17 cellular contexts compared by ENCODE assay signal in genomic region chr7:90858546-90858945, GRCh38.
"Had no signal": no experiment of that assay in that cellular context is flagged by ENCODE, and none has a peak within 500 bp of the region (broad histone marks: within the 10 kb centered on the region; RNA-seq: fewer than 3 reads in every experiment).

No MANE protein-coding gene starts in this region.

- H3K9me3 ChIP-seq: psoas muscle, spleen had no signal

- H3K4me3 ChIP-seq: cardiac muscle cell, psoas muscle, spleen had no signal

- DNase-seq: activated CD4-positive, alpha-beta T cell treated with anti-CD3 and anti-CD28 coated beads for 4 hours; activated CD8-positive, alpha-beta memory T cell treated with anti-CD3 and anti-CD28 coated beads, Interleukin-2, amount 50 U/mL, for 48 hours; activated CD8-positive, alpha-beta T cell treated with anti-CD3 and anti-CD28 coated beads, Interleukin-2, amount 10 ng/mL, durations not matched to agents 7 days and 5 days; activated naive CD4-positive, alpha-beta T cell treated with Interleukin-2 at 50 U/mL for 16 hours; activated naive CD8-positive, alpha-beta T cell treated with anti-CD3 and anti-CD28 coated beads, Interleukin-2, amount 50 U/mL, for 24 hours; hippocampal formation; left ventricle myocardium superior; mesendoderm; nephron progenitor cell; psoas muscle; spleen; stimulated activated CD4-positive, alpha-beta T cell treated with anti-CD3 and anti-CD28 coated beads, Interleukin-1b, Interleukin-23, amount 100 ng/mL, for 48 hours; stimulated activated naive B cell treated with anti-CD40 and anti-IgM and Interleukin-4, amounts not matched to agents 10 μg/mL and 1 μg/mL and 100 μg/mL, for 72 hours; WERI-Rb-1 had no signal

- H3K27me3 ChIP-seq: cardiac muscle cell, spleen had no signal

- ATAC-seq: activated CD8-positive, alpha-beta T cell treated with anti-CD3 and anti-CD28 coated beads, Interleukin-2, amount 10 ng/mL, durations not matched to agents 7 days and 5 days; activated naive CD8-positive, alpha-beta T cell treated with anti-CD3 and anti-CD28 coated beads, Interleukin-2, amount 50 U/mL, for 24 hours; esophagus mucosa; left ventricle myocardium superior; psoas muscle; sciatic nerve; stimulated activated naive B cell treated with anti-CD40 and anti-IgM and Interleukin-4, amounts not matched to agents 10 μg/mL and 1 μg/mL and 100 μg/mL, for 72 hours had no signal

- H3K36me3 ChIP-seq: cardiac muscle cell, spleen, WERI-Rb-1 had no signal

- H3K4me1 ChIP-seq: psoas muscle, spleen had no signal
